ENCODE assay signal across 18 cellular contexts in the genomic region with DNA sequence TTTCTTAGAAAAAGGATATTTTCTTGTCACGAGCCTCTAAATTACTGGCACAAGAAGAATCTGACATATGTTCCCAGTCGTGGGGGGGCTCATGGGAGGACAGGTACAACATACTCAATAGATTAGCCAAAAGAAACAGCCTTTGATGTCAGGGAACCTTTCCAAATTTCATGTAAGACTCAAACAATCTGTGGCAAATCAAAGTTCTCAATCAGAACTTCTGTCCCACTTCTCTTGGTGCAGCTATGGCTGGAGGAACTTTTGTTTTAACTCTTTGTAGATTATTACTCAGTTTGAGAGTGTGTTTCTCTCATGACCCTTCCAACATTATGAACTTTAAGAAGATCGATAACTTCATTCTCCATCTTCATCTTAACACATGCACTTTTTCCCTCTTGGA.
A peak's percentile ranks its signal among the peaks of the same experiment; 100 is the strongest.
DNase-seq lines count a peak whose midpoint lies in the region; ATAC-seq, FAIRE-seq and TF ChIP-seq lines count a peak whose summit lies in the region.
"Had no signal": no experiment of that assay in that cellular context is flagged by ENCODE, and none has a peak within 500 bp of the region (broad histone marks: within the 10 kb centered on the region; RNA-seq: fewer than 3 reads in every experiment).

No MANE protein-coding gene starts in this region.

- TF ChIP-seq CTCF in KMS-11 (conservative IDR thresholded peaks at IDR 0.05; ENCODE audit: low read depth, low read length): no peak
- no peak for TF ChIP-seq CTCF in fibroblast of lung (conservative IDR thresholded peaks at IDR 0.05 in 1 of 2, IDR thresholded peaks at IDR 0.05 in 1 of 2; ENCODE audit: low read depth in 1 of 2, low read length in 2 of 2)

- H3K4me2 ChIP-seq in KMS-11 (peak overlapping the region; percentile 35), fibroblast of lung (ENCODE audit: extremely low read depth, insufficient read depth, low read length) (peak overlapping the region; percentile 70)

- no peaks in the 10 kb centered on the region for H3K36me3 Mint-ChIP-seq in activated T-helper 17 cell treated with anti-CD3 and anti-CD28 coated beads, Interleukin-2, amount 50 U/mL, for 72 hours (ENCODE audit: low read depth)
- H3K36me3 Mint-ChIP-seq in stimulated activated effector memory CD8-positive, alpha-beta T cell treated with anti-CD3 and anti-CD28 coated beads, Interleukin-12 subunit alpha, Interleukin-12 subunit beta, amount 100 ng/mL, for 72 hours: no peaks in the 10 kb centered on the region
- H3K36me3 Mint-ChIP-seq: activated naive CD8-positive, alpha-beta T cell treated with anti-CD3 and anti-CD28 coated beads, Interleukin-2, amount 10 ng/mL, durations not matched to agents 7 days and 5 days; mesothelial cell of epicardium had no signal

- no peak overlapping the region for H3K27ac Mint-ChIP-seq in activated T-helper 17 cell treated with anti-CD3 and anti-CD28 coated beads, Interleukin-2, amount 50 U/mL, for 72 hours
- peak overlapping the region; percentile 83 for H3K27ac Mint-ChIP-seq in stimulated activated effector memory CD8-positive, alpha-beta T cell treated with anti-CD3 and anti-CD28 coated beads, Interleukin-12 subunit alpha, Interleukin-12 subunit beta, amount 100 ng/mL, for 72 hours
- H3K27ac Mint-ChIP-seq: activated naive CD8-positive, alpha-beta T cell treated with anti-CD3 and anti-CD28 coated beads, Interleukin-2, amount 10 ng/mL, durations not matched to agents 7 days and 5 days; B cell; mesothelial cell of epicardium had no signal

- H3K9me3 Mint-ChIP-seq in activated T-helper 17 cell treated with anti-CD3 and anti-CD28 coated beads, Interleukin-2, amount 50 U/mL, for 72 hours: no peaks in the 10 kb centered on the region
- no peaks in the 10 kb centered on the region for H3K9me3 Mint-ChIP-seq in stimulated activated effector memory CD8-positive, alpha-beta T cell treated with anti-CD3 and anti-CD28 coated beads, Interleukin-12 subunit alpha, Interleukin-12 subunit beta, amount 100 ng/mL, for 72 hours
- H3K9me3 Mint-ChIP-seq: activated naive CD8-positive, alpha-beta T cell treated with anti-CD3 and anti-CD28 coated beads, Interleukin-2, amount 10 ng/mL, durations not matched to agents 7 days and 5 days; mesothelial cell of epicardium had no signal

- H3K4me3 ChIP-seq in KMS-11 (IDR thresholded peaks at IDR 0.05; ENCODE audit: insufficient read depth, low read depth, low read length): no peak overlapping the region
- H3K4me3 ChIP-seq in fibroblast of lung (replicated peaks in 1 of 4; ENCODE audit: control extremely low read depth in 1 of 4, insufficient read depth in 1 of 4, low read depth in 3 of 4, low read length in 4 of 4): peak overlapping the region in 1 of 4 experiments; percentile 7

- peaks cover 8% of the 10 kb centered on the region for H3K4me1 Mint-ChIP-seq in activated T-helper 17 cell treated with anti-CD3 and anti-CD28 coated beads, Interleukin-2, amount 50 U/mL, for 72 hours
- peaks cover 47% of the 10 kb centered on the region for H3K4me1 Mint-ChIP-seq in stimulated activated effector memory CD8-positive, alpha-beta T cell treated with anti-CD3 and anti-CD28 coated beads, Interleukin-12 subunit alpha, Interleukin-12 subunit beta, amount 100 ng/mL, for 72 hours
- H3K4me1 Mint-ChIP-seq: B cell had no signal

- no peak for FAIRE-seq in frontal cortex (lab: Jason Lieb, UNC)

- H4K20me1 ChIP-seq in KMS-11 (ENCODE audit: insufficient read depth) (no peaks in the 10 kb centered on the region), fibroblast of lung (ENCODE audit: control insufficient read depth, extremely low read depth, insufficient read depth, low read length) (no peaks in the 10 kb centered on the region)

- peaks cover 17% of the 10 kb centered on the region for H3K4me1 ChIP-seq in KMS-11 (ENCODE audit: low read depth, poor library complexity, severe bottlenecking)
- H3K4me1 ChIP-seq in fibroblast of lung (ENCODE audit: control insufficient read depth, extremely low read depth, insufficient read depth, low read length): peaks cover 8% of the 10 kb centered on the region

- H3K9ac ChIP-seq in KMS-11 (no peak overlapping the region), fibroblast of lung (ENCODE audit: insufficient read depth, low read length) (no peak overlapping the region)

- intact Hi-C loops in head of caudate nucleus (cut with DNase I): no loop called here

- H3K27me3 ChIP-seq in KMS-11 (ENCODE audit: insufficient read depth, low read depth) (no peaks in the 10 kb centered on the region), fibroblast of lung (ENCODE audit: control insufficient read depth, insufficient read depth, low read length) (no peaks in the 10 kb centered on the region)

- H2AFZ ChIP-seq in KMS-11 (ENCODE audit: low read depth) (no peak overlapping the region), fibroblast of lung (ENCODE audit: low read length) (peak overlapping the region; percentile 49)

- ATAC-seq in activated T-helper 17 cell treated with anti-CD3 and anti-CD28 coated beads, Interleukin-2, amount 50 U/mL, for 72 hours (replicated peaks): no peak
- ATAC-seq in stimulated activated effector memory CD8-positive, alpha-beta T cell treated with anti-CD3 and anti-CD28 coated beads, Interleukin-12 subunit alpha, Interleukin-12 subunit beta, amount 100 ng/mL, for 72 hours: no peak

- no peak overlapping the region for H3K27ac ChIP-seq in KMS-11
- peak overlapping the region; percentile 57 for H3K27ac ChIP-seq in fibroblast of lung (ENCODE audit: insufficient read depth, low read length)

- H3K9me3 ChIP-seq in fibroblast of lung (ENCODE audit: control insufficient read depth, insufficient read depth, low read depth, low read length): no peaks in the 10 kb centered on the region
- H3K9me3 ChIP-seq: Caco-2 had no signal

- no peaks in the 10 kb centered on the region for H3K27me3 Mint-ChIP-seq in activated T-helper 17 cell treated with anti-CD3 and anti-CD28 coated beads, Interleukin-2, amount 50 U/mL, for 72 hours
- H3K27me3 Mint-ChIP-seq: activated naive CD8-positive, alpha-beta T cell treated with anti-CD3 and anti-CD28 coated beads, Interleukin-2, amount 10 ng/mL, durations not matched to agents 7 days and 5 days; B cell had no signal

- H3K4me3 Mint-ChIP-seq in activated T-helper 17 cell treated with anti-CD3 and anti-CD28 coated beads, Interleukin-2, amount 50 U/mL, for 72 hours: peak overlapping the region; percentile 20
- H3K4me3 Mint-ChIP-seq in stimulated activated effector memory CD8-positive, alpha-beta T cell treated with anti-CD3 and anti-CD28 coated beads, Interleukin-12 subunit alpha, Interleukin-12 subunit beta, amount 100 ng/mL, for 72 hours: peak overlapping the region; percentile 2
- H3K4me3 Mint-ChIP-seq: activated naive CD8-positive, alpha-beta T cell treated with anti-CD3 and anti-CD28 coated beads, Interleukin-2, amount 10 ng/mL, durations not matched to agents 7 days and 5 days; B cell; mesothelial cell of epicardium had no signal

- no peaks in the 10 kb centered on the region for H3K36me3 ChIP-seq in KMS-11 (ENCODE audit: insufficient read depth)
- no peaks in the 10 kb centered on the region for H3K36me3 ChIP-seq in fibroblast of lung (ENCODE audit: control insufficient read depth, insufficient read depth, low read length)

- no peak for DNase-seq in fibroblast of lung (ENCODE audit: low read depth in 2 of 2)
- DNase-seq in stimulated activated effector memory CD8-positive, alpha-beta T cell treated with anti-CD3 and anti-CD28 coated beads, Interleukin-12 subunit alpha, Interleukin-12 subunit beta, amount 100 ng/mL, for 72 hours (ENCODE audit: low spot score in 2 of 2): no peak
- DNase-seq in NCI-H69 (lab: John Stamatoyannopoulos, UW): no peak
- no peak for DNase-seq in DMS53 (lab: John Stamatoyannopoulos, UW)
- DNase-seq in head of caudate nucleus: no peak
- no peak for DNase-seq in frontal cortex (ENCODE audit: low spot score in 2 of 2)
- DNase-seq: activated CD4-positive, alpha-beta T cell treated with anti-CD3 and anti-CD28 coated beads, Interleukin-2, amount 50 U/mL, for 1 hour; activated naive CD8-positive, alpha-beta T cell treated with anti-CD3 and anti-CD28 coated beads, Interleukin-2, amount 10 ng/mL, durations not matched to agents 7 days and 5 days; Caco-2; caudate nucleus; KBM-7; NCI-H82; right cardiac atrium; stimulated activated CD4-positive, alpha-beta T cell treated with anti-CD3 and anti-CD28 coated beads, Interleukin-4, amount 100 ng/mL, for 1 hour had no signal

- H3K79me2 ChIP-seq in KMS-11 (ENCODE audit: insufficient read depth, low read depth) (no peaks in the 10 kb centered on the region), fibroblast of lung (ENCODE audit: control insufficient read depth, insufficient read depth, low read length) (no peaks in the 10 kb centered on the region)
